In genomic region chr9:129739432-129739831, GRCh38 we compare ENCODE assay signal across 21 cellular contexts. TPM values are rescaled to one million over a fixed set of nuclear protein-coding genes. Genes with fewer than 3 reads are reported as not detected.
"Had no signal": no experiment of that assay in that cellular context is flagged by ENCODE, and none has a peak within 500 bp of the region (broad histone marks: within the 10 kb centered on the region; RNA-seq: fewer than 3 reads in every experiment).

No MANE protein-coding gene starts in this region.

- H3K9me3 Mint-ChIP-seq: activated naive CD8-positive, alpha-beta T cell treated with anti-CD3 and anti-CD28 coated beads for 36 hours; naive B cell had no signal

- DNase-seq: activated CD4-positive, alpha-beta T cell treated with anti-CD3 and anti-CD28 coated beads for 48 hours; activated CD4-positive, CD25-positive, alpha-beta regulatory T cell; activated CD8-positive, alpha-beta memory T cell treated with anti-CD3 and anti-CD28 coated beads, Interleukin-2, amount 50 U/mL, for 48 hours; activated CD8-positive, alpha-beta T cell treated with anti-CD3 and anti-CD28 coated beads, Interleukin-2, amount 10 ng/mL, durations not matched to agents 7 days and 5 days; activated gamma-delta T cell; activated naive CD8-positive, alpha-beta T cell treated with anti-CD3 and anti-CD28 coated beads for 36 hours; activated T-cell treated with anti-CD3 and anti-CD28 coated beads, Interleukin-2, amount 50 U/mL, for 48 hours; amygdala; dorsolateral prefrontal cortex; left cardiac atrium; mesenchymal stem cell; mucosa of descending colon; naive B cell; nucleus accumbens; stimulated activated CD8-positive, alpha-beta memory T cell treated with anti-CD3 and anti-CD28 coated beads, Interleukin-4, amount 100 ng/mL, for 48 hours; stimulated activated naive CD4-positive, alpha-beta T cell; thyroid gland had no signal

- ATAC-seq: activated CD8-positive, alpha-beta T cell treated with anti-CD3 and anti-CD28 coated beads, Interleukin-2, amount 10 ng/mL, durations not matched to agents 7 days and 5 days; left cardiac atrium; mucosa of descending colon had no signal

- H3K4me3 Mint-ChIP-seq: activated CD8-positive, alpha-beta T cell treated with anti-CD3 and anti-CD28 coated beads, Interleukin-2, amount 10 ng/mL, durations not matched to agents 7 days and 5 days; activated naive CD8-positive, alpha-beta T cell treated with anti-CD3 and anti-CD28 coated beads for 36 hours had no signal

- H3K4me3 ChIP-seq: dorsolateral prefrontal cortex, mucosa of descending colon, thyroid gland had no signal

- H3K36me3 ChIP-seq: thyroid gland had no signal

- H3K27ac Mint-ChIP-seq: activated CD8-positive, alpha-beta T cell treated with anti-CD3 and anti-CD28 coated beads, Interleukin-2, amount 10 ng/mL, durations not matched to agents 7 days and 5 days; activated naive CD8-positive, alpha-beta T cell treated with anti-CD3 and anti-CD28 coated beads for 36 hours had no signal

- FAIRE-seq: colon, islet of Langerhans, TTC549, urothelium cell line had no signal

- H3K9me3 ChIP-seq: mucosa of descending colon, thyroid gland had no signal

- H3K36me3 Mint-ChIP-seq: activated naive CD8-positive, alpha-beta T cell treated with anti-CD3 and anti-CD28 coated beads for 36 hours; naive B cell had no signal

- H3K27me3 ChIP-seq: thyroid gland had no signal

- H3K27ac ChIP-seq: dorsolateral prefrontal cortex, thyroid gland had no signal

RNA-seq across cellular contexts. Expression of gene PTGES, which starts 13.4 kb away (rescaled TPM):
- total RNA-seq: activated CD8-positive, alpha-beta T cell treated with anti-CD3 and anti-CD28 coated beads, Interleukin-2, amount 10 ng/mL, durations not matched to agents 7 days and 5 days had no signal
